Comparison of ENCODE assay signal across 8 cellular contexts in genomic region chr19:43595999-43596841, GRCh38. TPM values are rescaled to one million over a fixed set of nuclear protein-coding genes. Genes with fewer than 3 reads are reported as not detected.
A peak's percentile ranks its signal among the peaks of the same experiment; 100 is the strongest.
DNase-seq lines count a peak whose midpoint lies in the region; ATAC-seq, FAIRE-seq and TF ChIP-seq lines count a peak whose summit lies in the region.

IRGQ (minus strand) TSS chr19:43596134; CDS start chr19:43595338, 796 bp downstream.
ZNF576 (plus strand) TSS chr19:43596595; CDS start chr19:43597109, 514 bp downstream.

- peak within 1 kb of the TSS; percentile 96 to 99 (median 98) for H3K27ac ChIP-seq in pancreas
- H3K27ac ChIP-seq in tibial artery, result peak within 1 kb of the TSS; percentile 93 to 96

- 0 to 1% methylated on average over 60 of the region's 60 CpGs for WGBS in pancreas, 2 donors

- TF ChIP-seq CTCF in GM12875 (IDR thresholded peaks at IDR 0.05; ENCODE audit: borderline replicate concordance, insufficient read depth, low read depth, low read length) (no peak), pancreas (IDR thresholded peaks at IDR 0.05) (no peak), tibial artery (IDR thresholded peaks at IDR 0.05) (peak in 1 of 2 experiments; percentile 30)

- H3K4me3 ChIP-seq in GM12875 (ENCODE audit: low read depth, low read length), result peak within 1 kb of the TSS; percentile 67
- peak within 1 kb of the TSS; percentile 90 for H3K4me3 ChIP-seq in adipocyte (ENCODE audit: low read length)
- H3K4me3 ChIP-seq in pancreas, result peak within 1 kb of the TSS; percentile 53 to 60 (median 54)
- H3K4me3 ChIP-seq in tibial artery, result peak within 1 kb of the TSS; percentile 67 to 80

- peak within 1 kb of the TSS; percentile 95 for H3K9ac ChIP-seq in adipocyte (ENCODE audit: low read length)

- H3K36me3 ChIP-seq in adipocyte (ENCODE audit: control insufficient read depth, insufficient read depth, low read length, severe bottlenecking) (peaks cover 40% of the 10 kb centered on the region), pancreas (peaks cover 0 to 15% (median 12%) of the 10 kb centered on the region in 3 donors), tibial artery (peaks cover 24 to 64% (median 43%) of the 10 kb centered on the region in 3 donors)

- intact Hi-C loops in Right ventricle myocardium superior (cut with DNase I) (no loop called here), pancreas (cut with DNase I) (no loop called here), tibial artery (cut with DNase I; ENCODE audit: low total_unique reads) (loop anchor here (1.0 to 5.0 kb wide), 2 partner anchors 21 to 69 kb away; partner anchors contain the start of genes ETHE1, PINLYP and XRCC1)

- H3K27me3 ChIP-seq in adipocyte (replicated peaks; ENCODE audit: control insufficient read depth, insufficient read depth, low read length) (no peaks in the 10 kb centered on the region), pancreas (no peaks in the 10 kb centered on the region), tibial artery (no peaks in the 10 kb centered on the region)

- DNase-seq in NCI-H1436 (lab: John Stamatoyannopoulos, UW), result peak; percentile 99
- DNase-seq in T follicular helper cell (ENCODE audit: low read depth), result peak; percentile 100
- peak; percentile 100 for DNase-seq in adipocyte (ENCODE audit: low read depth)
- peak; percentile 100 for DNase-seq in Right ventricle myocardium superior
- DNase-seq in pancreas, result peak; percentile 99 to 100 (median 100)
- peak; percentile 100 for DNase-seq in tibial artery

- no peaks in the 10 kb centered on the region for H3K9me3 ChIP-seq in adipocyte (ENCODE audit: control insufficient read depth, low read length)
- H3K9me3 ChIP-seq in pancreas, result no peaks in the 10 kb centered on the region
- H3K9me3 ChIP-seq in tibial artery, result no peaks in the 10 kb centered on the region

- H3K4me1 ChIP-seq in adipocyte (ENCODE audit: control insufficient read depth, insufficient read depth, low read length), result peaks cover 28% of the 10 kb centered on the region
- peaks cover 6 to 21% (median 17%) of the 10 kb centered on the region in 3 donors for H3K4me1 ChIP-seq in pancreas
- H3K4me1 ChIP-seq in tibial artery, result peaks cover 0 to 47% (median 38%) of the 10 kb centered on the region in 4 donors

- FAIRE-seq in pancreas (lab: Jason Lieb, UNC), result peak; percentile 94

- ATAC-seq in HG02798 (IDR thresholded peaks at IDR 0.05; ENCODE audit: poor library complexity, unreplicated experiment), result peak; percentile 92
- ATAC-seq in Right ventricle myocardium superior (ENCODE audit: poor library complexity), result peak; percentile 95
- peak; percentile 88 to 93 (median 91) for ATAC-seq in pancreas

RNA-seq across cellular contexts. Expression of gene IRGQ, which starts in this region (rescaled TPM):
- total RNA-seq in Right ventricle myocardium superior (16.7 TPM), pancreas (10 to 100 TPM in 3 of 6 donors, 1 to 10 TPM in 3; 8.2 to 14.7 (median 11.0) TPM)
- polyA plus RNA-seq in pancreas, result 1 to 10 TPM; 4.3 to 6.1 TPM

RNA-seq across cellular contexts. Expression of gene ZNF576, which starts in this region (rescaled TPM):
- total RNA-seq in Right ventricle myocardium superior (12.3 TPM), pancreas (1 to 10 TPM; 5.2 to 8.6 (median 6.2) TPM)
- polyA plus RNA-seq in pancreas, result 1 to 10 TPM; 7.5 to 8.4 TPM

Comparison
In these comparisons a context has a peak if more than half of its experiments do, and no peak if none do; other contexts are left out.
1. Peak in every context shown above with its lines: DNase-seq, ATAC-seq, H3K4me3 ChIP-seq and H3K27ac ChIP-seq.